ENCODE assay signal across 19 cellular contexts in the genomic region with DNA sequence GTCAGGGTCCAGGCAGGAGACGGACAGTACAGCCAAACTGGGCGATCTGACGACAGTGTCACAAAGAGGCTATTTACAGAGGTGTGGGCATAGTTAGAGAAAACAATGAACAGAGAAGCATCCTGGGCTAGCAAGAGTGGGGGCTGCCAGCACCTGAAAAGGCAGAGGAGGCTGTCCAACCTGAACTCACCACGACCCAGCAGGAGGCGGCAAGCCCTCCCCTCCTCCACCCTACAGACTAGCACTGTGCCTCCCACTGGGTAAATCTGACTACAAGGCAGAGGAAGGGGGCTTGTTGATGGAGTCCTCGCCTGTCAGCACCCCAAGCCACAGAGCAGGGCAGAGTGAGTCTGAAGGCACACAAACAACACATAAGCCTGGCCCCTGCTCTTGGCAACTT.
"Had no signal": no experiment of that assay in that cellular context is flagged by ENCODE, and none has a peak within 500 bp of the region (broad histone marks: within the 10 kb centered on the region; RNA-seq: fewer than 3 reads in every experiment).

No MANE protein-coding gene starts in this region.

- H3K4me3 ChIP-seq: transverse colon, vagina had no signal

- H3K4me3 Mint-ChIP-seq: activated naive CD4-positive, alpha-beta T cell treated with anti-CD3 and anti-CD28 coated beads, Interleukin-2, amount 50 U/mL, for 24 hours; brain; natural killer cell treated with Interleukin-12 subunit alpha and Interleukin-12 subunit beta and Interleukin-15 and Interleukin-18, amount 100 ng/mL, for 72 hours; stimulated activated naive B cell treated with anti-CD40 and anti-IgM and Interleukin-4, amounts not matched to agents 10 μg/mL and 1 μg/mL and 100 μg/mL, for 72 hours had no signal

- H3K9me3 Mint-ChIP-seq: activated naive CD4-positive, alpha-beta T cell treated with anti-CD3 and anti-CD28 coated beads, Interleukin-2, amount 50 U/mL, for 24 hours; brain; natural killer cell treated with Interleukin-12 subunit alpha and Interleukin-12 subunit beta and Interleukin-15 and Interleukin-18, amount 100 ng/mL, for 72 hours; stimulated activated naive B cell treated with anti-CD40 and anti-IgM and Interleukin-4, amounts not matched to agents 10 μg/mL and 1 μg/mL and 100 μg/mL, for 72 hours had no signal

- H3K4me1 ChIP-seq: vagina had no signal

- H3K27ac Mint-ChIP-seq: activated naive CD4-positive, alpha-beta T cell treated with anti-CD3 and anti-CD28 coated beads, Interleukin-2, amount 50 U/mL, for 24 hours; brain; natural killer cell treated with Interleukin-12 subunit alpha and Interleukin-12 subunit beta and Interleukin-15 and Interleukin-18, amount 100 ng/mL, for 72 hours; stimulated activated naive B cell treated with anti-CD40 and anti-IgM and Interleukin-4, amounts not matched to agents 10 μg/mL and 1 μg/mL and 100 μg/mL, for 72 hours had no signal

- H3K27me3 ChIP-seq: transverse colon, vagina had no signal

- H3K36me3 Mint-ChIP-seq: activated naive CD4-positive, alpha-beta T cell treated with anti-CD3 and anti-CD28 coated beads, Interleukin-2, amount 50 U/mL, for 24 hours; brain; natural killer cell treated with Interleukin-12 subunit alpha and Interleukin-12 subunit beta and Interleukin-15 and Interleukin-18, amount 100 ng/mL, for 72 hours; stimulated activated naive B cell treated with anti-CD40 and anti-IgM and Interleukin-4, amounts not matched to agents 10 μg/mL and 1 μg/mL and 100 μg/mL, for 72 hours had no signal

- H3K9me3 ChIP-seq: transverse colon, vagina had no signal

- DNase-seq: activated gamma-delta T cell treated with Interleukin-2 at 50 U/mL for 16 hours; activated T-cell treated with anti-CD3 and anti-CD28 coated beads, Interleukin-2, amount 50 U/mL, for 1 hour; anterior cingulate cortex; caudate nucleus; dermis blood vessel endothelial cell; effector memory CD4-positive, alpha-beta T cell; foreskin melanocyte; left ventricle myocardium superior; nucleus accumbens; small intestine; stimulated activated CD4-positive, alpha-beta T cell treated with anti-CD3 and anti-CD28 coated beads, Interleukin-2, amount 100 ng/mL, for 24 hours; stimulated activated naive B cell treated with anti-CD40 and anti-IgM and Interleukin-4, amounts not matched to agents 10 μg/mL and 1 μg/mL and 100 μg/mL, for 72 hours; transverse colon had no signal

- H3K27ac ChIP-seq: transverse colon, vagina had no signal

- H3K36me3 ChIP-seq: transverse colon, vagina had no signal

- ATAC-seq: esophagus mucosa; left ventricle myocardium superior; natural killer cell treated with Interleukin-12 subunit alpha and Interleukin-12 subunit beta and Interleukin-15 and Interleukin-18, amount 100 ng/mL, for 72 hours; sciatic nerve; stimulated activated naive B cell treated with anti-CD40 and anti-IgM and Interleukin-4, amounts not matched to agents 10 μg/mL and 1 μg/mL and 100 μg/mL, for 72 hours had no signal
